In genomic region chr14:31229638-31230229, GRCh38 we compare ENCODE assay signal across 1 cellular context.
A peak's percentile ranks its signal among the peaks of the same experiment; 100 is the strongest.
TF ChIP-seq lines count a peak whose summit lies in the region.

No MANE protein-coding gene starts in this region.

TF ChIP-seq in IMR-90, 13 proteins besides CTCF, POLR2A, EP300 and RAD21 (continued from another document):
- TF ChIP-seq CEBPB (IDR thresholded peaks at IDR 0.05; ENCODE audit: low read depth, low read length) = peak; percentile 100
- TF ChIP-seq USF2 (IDR thresholded peaks at IDR 0.05; ENCODE audit: low read depth, low read length) = no peak; the same call in 1 of the 2 replicates
- peak; percentile 77 for TF ChIP-seq RCOR1 (IDR thresholded peaks at IDR 0.05; ENCODE audit: insufficient replicate concordance, low read length)
- TF ChIP-seq NFE2L2 (IDR thresholded peaks at IDR 0.05; ENCODE audit: low read depth, low read length) = peak; percentile 64; the same call in 1 of the 2 replicates
- TF ChIP-seq MXI1 (IDR thresholded peaks at IDR 0.05; ENCODE audit: borderline replicate concordance, low read depth, low read length) = no peak
- peak; percentile 78 for TF ChIP-seq MAZ (IDR thresholded peaks at IDR 0.05; ENCODE audit: borderline replicate concordance, low read depth, low read length)
- no peak; the same call in 1 of the 2 replicates for TF ChIP-seq SMC3 (IDR thresholded peaks at IDR 0.05; ENCODE audit: low read depth, low read length)
- TF ChIP-seq FOS (IDR thresholded peaks at IDR 0.05; ENCODE audit: low read depth, low read length) = peak; percentile 82
- peak; percentile 78 for TF ChIP-seq BHLHE40 (IDR thresholded peaks at IDR 0.05; ENCODE audit: low read depth, low read length)
- peak; percentile 34; the same call in 1 of the 2 replicates for TF ChIP-seq MAFK (IDR thresholded peaks at IDR 0.05; ENCODE audit: low read depth, low read length)
- TF ChIP-seq RFX5 (IDR thresholded peaks at IDR 0.05; ENCODE audit: low read depth, low read length) = no peak
TF ChIP-seq in IMR-90: peak in this region for 7.
